Comparison of ENCODE assay signal across 10 cellular contexts in the genomic region with DNA sequence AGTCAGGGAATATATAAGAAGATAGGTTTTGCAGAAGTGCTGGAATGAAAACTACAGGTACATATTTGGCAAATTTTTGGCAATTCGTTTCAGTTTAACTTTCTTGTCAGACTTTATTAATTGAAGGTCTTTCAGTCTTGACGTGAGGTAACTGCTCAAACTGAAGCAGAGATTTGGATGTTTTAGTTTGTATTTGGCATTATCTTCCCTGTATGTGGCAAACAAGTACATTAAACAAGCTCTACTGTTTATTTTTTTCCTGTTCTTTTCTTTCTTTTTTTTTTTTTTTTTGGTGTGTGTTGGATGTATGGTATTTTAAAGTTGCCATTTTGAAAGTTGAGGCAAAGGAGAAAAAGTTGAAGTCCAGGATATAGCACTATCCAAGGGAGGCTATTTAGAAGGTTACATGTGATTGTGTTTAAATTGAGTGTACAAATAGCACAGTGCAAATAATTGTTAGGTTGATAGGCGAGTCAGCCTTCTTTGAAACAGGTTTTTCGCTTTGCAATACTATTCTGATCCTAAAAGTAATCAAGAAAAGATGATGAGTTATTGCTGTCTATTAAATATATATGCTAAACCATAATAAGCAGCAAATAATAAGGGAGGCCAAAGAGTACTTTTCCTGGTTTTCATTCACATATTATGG. TPM values are rescaled to one million over a fixed set of nuclear protein-coding genes. Genes with fewer than 3 reads are reported as not detected.
DNase-seq lines count a peak whose midpoint lies in the region; ATAC-seq, FAIRE-seq and TF ChIP-seq lines count a peak whose summit lies in the region.
"Had no signal": no experiment of that assay in that cellular context is flagged by ENCODE, and none has a peak within 500 bp of the region (broad histone marks: within the 10 kb centered on the region; RNA-seq: fewer than 3 reads in every experiment).

No MANE protein-coding gene starts in this region.

- peak overlapping the region in 4 of 6 donors; percentile 6 to 73 (median 45) for H3K27ac Mint-ChIP-seq in naive B cell

- H3K27me3 ChIP-seq in BE2C (no peaks in the 10 kb centered on the region), HUES64 (ENCODE audit: insufficient read depth, low read length) (peaks cover 6% of the 10 kb centered on the region; the same call in 1 of the 2 replicates), bronchial epithelial cell (ENCODE audit: control insufficient read depth, insufficient read depth, low read length) (no peaks in the 10 kb centered on the region)

- H3K4me1 ChIP-seq in BE2C (no peaks in the 10 kb centered on the region; the same call in 1 of the 2 replicates), HUES64 (ENCODE audit: insufficient read depth, low read length) (peaks cover 62% of the 10 kb centered on the region)

- H3K27me3 Mint-ChIP-seq in naive B cell: no peaks in the 10 kb centered on the region

- DNase-seq in BE2C (no peak), bronchial epithelial cell (ENCODE audit: low read depth) (peak; percentile 25), naive B cell (no peak), foreskin melanocyte (no peak), H4 (ENCODE audit: low spot score) (no peak), NCI-H2171 treated with DMSO at 0.1 percent for 48 hours (lab: John Stamatoyannopoulos, UW) (no peak)
- DNase-seq: activated CD4-positive, CD25-positive, alpha-beta regulatory T cell treated with anti-CD3 and anti-CD28 coated beads, Interleukin-2, amount 50 U/mL, for 72 hours; stimulated activated naive CD4-positive, alpha-beta T cell treated with Interleukin-2 at 50 U/mL for 16 hours had no signal

- H3K9ac ChIP-seq in HUES64 (ENCODE audit: low read depth, low read length): no peak overlapping the region

- H3K36me3 Mint-ChIP-seq in naive B cell: no peaks in the 10 kb centered on the region

- ATAC-seq in naive B cell (ENCODE audit: low read depth in 2 of 2) (no peak), GM21447 (IDR thresholded peaks at IDR 0.05; ENCODE audit: unreplicated experiment) (no peak)

- H3K27ac ChIP-seq in HUES64 (ENCODE audit: low read depth, low read length): no peak overlapping the region

- FAIRE-seq in bronchial epithelial cell (lab: Jason Lieb, UNC): no peak

- peak overlapping the region; percentile 98 for H3K4me3 ChIP-seq in BE2C (ENCODE audit: low read depth, low read length)
- peak overlapping the region; percentile 91 for H3K4me3 ChIP-seq in HUES64 (ENCODE audit: low read length)
- H3K4me3 ChIP-seq in bronchial epithelial cell (ENCODE audit: low read depth, low read length): peak overlapping the region; percentile 95

- TF ChIP-seq CTCF in BE2C (IDR thresholded peaks at IDR 0.05; ENCODE audit: low read depth, low read length) (no peak), bronchial epithelial cell (IDR thresholded peaks at IDR 0.05; ENCODE audit: insufficient read depth, low read length, severe bottlenecking) (no peak)

- H3K36me3 ChIP-seq in BE2C (peaks cover 8% of the 10 kb centered on the region), HUES64 (ENCODE audit: insufficient read depth, low read length) (peaks cover 17% of the 10 kb centered on the region), bronchial epithelial cell (ENCODE audit: control insufficient read depth, insufficient read depth, low read length) (no peaks in the 10 kb centered on the region)

- 47% methylated on average over 3 of the region's 4 CpGs for WGBS in HUES64

- H3K9me3 ChIP-seq in BE2C (no peaks in the 10 kb centered on the region), HUES64 (ENCODE audit: insufficient read depth, low read depth, low read length) (no peaks in the 10 kb centered on the region)

- H3K9me3 Mint-ChIP-seq in naive B cell: no peaks in the 10 kb centered on the region

- H3K4me3 Mint-ChIP-seq in naive B cell: peak overlapping the region; percentile 89 to 96 (median 94)

- peaks cover 12 to 33% (median 31%) of the 10 kb centered on the region in 3 donors for H3K4me1 Mint-ChIP-seq in naive B cell

RNA-seq across cellular contexts. Expression of gene PBX3, which starts 2.2 kb away (rescaled TPM):
- 37.1 TPM for polyA plus RNA-seq in BE2C (2012; ENCODE audit: insufficient read depth, insufficient read length, low read depth)
- 36.3 TPM for polyA plus RNA-seq in HUES64 (2013, experiment 1 of 2)
- polyA plus RNA-seq in HUES64 (2013, experiment 2 of 2): 42.3 TPM
- total RNA-seq in bronchial epithelial cell: 6.3 and 10.6 TPM in 2 replicates
- polyA plus RNA-seq in naive B cell (ENCODE audit: low read depth in 6 of 6): 10 to 100 TPM in 3 of 6 donors, 1 to 10 TPM in 3; 7.5 to 15.8 (median 10.1) TPM
- 6.4 and 9.6 TPM in 2 replicates for total RNA-seq in H4 (2014; rRNA removed; shearing (Covaris generic))

RNA-seq across cellular contexts. Expression of gene MAPKAP1, which starts 42.4 kb away (rescaled TPM):
- 91.0 TPM for polyA plus RNA-seq in BE2C (2012; ENCODE audit: insufficient read depth, insufficient read length, low read depth)
- 69.4 TPM for polyA plus RNA-seq in HUES64 (2013, experiment 1 of 2)
- polyA plus RNA-seq in HUES64 (2013, experiment 2 of 2): 69.2 TPM
- 81.9 and 101 TPM in 2 replicates for total RNA-seq in bronchial epithelial cell
- polyA plus RNA-seq in naive B cell (ENCODE audit: low read depth in 6 of 6): 10 to 100 TPM; 62.4 to 76.1 (median 67.7) TPM
- total RNA-seq in H4 (2014; rRNA removed; shearing (Covaris generic)): 84.3 and 93.3 TPM in 2 replicates
